Comparison of ENCODE assay signal across 25 cellular contexts in genomic region chr5:137632716-137633115, GRCh38.
"Had no signal": no experiment of that assay in that cellular context is flagged by ENCODE, and none has a peak within 500 bp of the region (broad histone marks: within the 10 kb centered on the region; RNA-seq: fewer than 3 reads in every experiment).

No MANE protein-coding gene starts in this region.

- H3K27me3 ChIP-seq: heart right ventricle, neutrophil, pancreas, right lobe of liver, stomach, thyroid gland had no signal

- H3K4me3 ChIP-seq: heart right ventricle, lung, mucosa of descending colon, pancreas, right lobe of liver, stomach, thyroid gland had no signal

- H3K9me3 ChIP-seq: mucosa of descending colon, neutrophil, pancreas, right lobe of liver, stomach, thyroid gland had no signal

- H3K36me3 ChIP-seq: neutrophil, pancreas, thyroid gland had no signal

- DNase-seq: cortex of kidney; effector memory CD8-positive, alpha-beta T cell; foreskin melanocyte; glutamatergic neuron; heart right ventricle; hypothalamus; immature natural killer cell; kidney; mesenchymal stem cell; mucosa of descending colon; naive B cell; pancreas; right lobe of liver; stimulated activated CD4-positive, alpha-beta T cell treated with anti-CD3 and anti-CD28 coated beads, Interleukin-2, amount 100 ng/mL, for 24 hours; stimulated activated CD4-positive, alpha-beta T cell treated with anti-CD3 and anti-CD28 coated beads, Interleukin-4, amount 100 ng/mL, for 24 hours; stimulated activated naive CD4-positive, alpha-beta T cell treated with Interleukin-2 at 50 U/mL for 16 hours; stomach; thyroid gland; trophoblast cell had no signal

- H3K36me3 Mint-ChIP-seq: natural killer cell treated with Interleukin-12 subunit alpha and Interleukin-12 subunit beta and Interleukin-15 and Interleukin-18, amount 100 ng/mL, for 72 hours; stimulated activated effector memory CD8-positive, alpha-beta T cell treated with anti-CD3 and anti-CD28 coated beads, Interleukin-12 subunit alpha, Interleukin-12 subunit beta, amount 100 ng/mL, for 72 hours had no signal

- H3K27me3 Mint-ChIP-seq: effector memory CD8-positive, alpha-beta T cell; naive B cell; natural killer cell treated with Interleukin-12 subunit alpha and Interleukin-12 subunit beta and Interleukin-15 and Interleukin-18, amount 100 ng/mL, for 72 hours had no signal

- H3K4me1 Mint-ChIP-seq: immature natural killer cell; naive B cell; stimulated activated effector memory CD8-positive, alpha-beta T cell treated with anti-CD3 and anti-CD28 coated beads, Interleukin-12 subunit alpha, Interleukin-12 subunit beta, amount 100 ng/mL, for 72 hours had no signal

- H3K4me3 Mint-ChIP-seq: effector memory CD8-positive, alpha-beta T cell; immature natural killer cell; mesothelial cell of epicardium; naive B cell; natural killer cell treated with Interleukin-12 subunit alpha and Interleukin-12 subunit beta and Interleukin-15 and Interleukin-18, amount 100 ng/mL, for 72 hours; neural crest cell; stimulated activated effector memory CD8-positive, alpha-beta T cell treated with anti-CD3 and anti-CD28 coated beads, Interleukin-12 subunit alpha, Interleukin-12 subunit beta, amount 100 ng/mL, for 72 hours had no signal

- H3K9me3 Mint-ChIP-seq: effector memory CD8-positive, alpha-beta T cell; immature natural killer cell; naive B cell; natural killer cell treated with Interleukin-12 subunit alpha and Interleukin-12 subunit beta and Interleukin-15 and Interleukin-18, amount 100 ng/mL, for 72 hours; stimulated activated effector memory CD8-positive, alpha-beta T cell treated with anti-CD3 and anti-CD28 coated beads, Interleukin-12 subunit alpha, Interleukin-12 subunit beta, amount 100 ng/mL, for 72 hours had no signal

- H3K27ac Mint-ChIP-seq: immature natural killer cell; mesothelial cell of epicardium; naive B cell; natural killer cell treated with Interleukin-12 subunit alpha and Interleukin-12 subunit beta and Interleukin-15 and Interleukin-18, amount 100 ng/mL, for 72 hours; stimulated activated effector memory CD8-positive, alpha-beta T cell treated with anti-CD3 and anti-CD28 coated beads, Interleukin-12 subunit alpha, Interleukin-12 subunit beta, amount 100 ng/mL, for 72 hours had no signal
